Comparison of ENCODE assay signal across 1 cellular context in the genomic region with DNA sequence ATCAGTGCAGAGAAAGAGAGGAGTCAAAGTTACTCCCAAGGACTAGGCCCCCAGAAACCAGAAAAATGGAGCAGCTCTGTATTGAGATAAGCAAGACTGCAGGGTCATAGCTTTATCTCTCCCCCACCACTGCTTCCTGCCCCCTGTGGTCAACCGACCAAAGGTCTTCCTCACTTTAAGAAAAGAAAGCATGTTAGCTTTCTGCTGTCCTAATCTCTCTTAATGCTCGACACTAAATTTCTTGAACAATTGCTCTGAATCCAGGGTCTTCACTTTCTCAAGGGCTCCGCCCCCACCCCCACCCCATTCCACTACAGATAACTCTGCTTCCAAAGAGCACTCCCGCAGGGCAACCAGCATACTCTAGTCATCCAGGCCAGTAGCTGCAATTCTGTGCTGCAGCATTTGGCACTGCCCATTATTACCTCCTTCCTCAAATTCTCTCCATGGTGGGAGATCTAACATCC.
TF ChIP-seq lines count a peak whose summit lies in the region.

No MANE protein-coding gene starts in this region.

TF ChIP-seq in K562, 482 proteins besides CTCF, POLR2A, EP300 and RAD21 (continued from another document and continues in another):
- TF ChIP-seq MNT (conservative IDR thresholded peaks at IDR 0.05) (peak in 1 of 2 experiments; percentile 44; a peak in 2 of 4 replicates), L3MBTL2 (IDR thresholded peaks at IDR 0.05) (peak; percentile 63), HNRNPUL1 (IDR thresholded peaks at IDR 0.05; ENCODE audit: low read length) (no peak), NFE2 (IDR thresholded peaks at IDR 0.05; ENCODE audit: low read depth) (peak; percentile 92), ZFX (CRISPR knock-in tag; IDR thresholded peaks at IDR 0.05) (peak; percentile 48), NCOR1 (IDR thresholded peaks at IDR 0.05) (peak; percentile 85), ZBTB17 (CRISPR knock-in tag; IDR thresholded peaks at IDR 0.05) (0 out of 2 replicates have a peak, but pooled peaks have one; percentile 56), SMARCB1 (IDR thresholded peaks at IDR 0.05; ENCODE audit: insufficient read length, low read depth) (peak; percentile 8), ZNF274 (IDR thresholded peaks at IDR 0.05; ENCODE audit: borderline replicate concordance, low read depth, low read length) (no peak), HDAC2 (IDR thresholded peaks at IDR 0.05) (peak; percentile 86), CHAMP1 (IDR thresholded peaks at IDR 0.05) (peak; percentile 89; the same call in 1 of the 2 replicates), ZNF75A (CRISPR knock-in tag; IDR thresholded peaks at IDR 0.05) (no peak), HOXB6 (CRISPR knock-in tag; IDR thresholded peaks at IDR 0.05; ENCODE audit: borderline replicate concordance) (no peak), TAL1 (IDR thresholded peaks at IDR 0.05) (peak; percentile 78), CREM (IDR thresholded peaks at IDR 0.05; ENCODE audit: low read depth) (peak; percentile 68), GTF2B (IDR thresholded peaks at IDR 0.05; ENCODE audit: extremely low read depth, insufficient read length) (no peak), HMBOX1 (IDR thresholded peaks at IDR 0.05) (peak; percentile 67), C11orf30 (IDR thresholded peaks at IDR 0.05; ENCODE audit: low read depth) (peak; percentile 54), IRF2 (CRISPR knock-in tag; IDR thresholded peaks at IDR 0.05) (no peak), KDM1A (IDR thresholded peaks at IDR 0.05) (peak; percentile 86 to 87), CXXC5 (CRISPR knock-in tag; IDR thresholded peaks at IDR 0.05) (peak; percentile 49), ETS1 (conservative IDR thresholded peaks at IDR 0.05; ENCODE audit: control insufficient read depth, low read depth, low read length) (peak; percentile 65; the same call in 1 of the 2 replicates), ZNF280B (CRISPR knock-in tag; IDR thresholded peaks at IDR 0.05) (no peak), FOXJ3 (CRISPR knock-in tag; IDR thresholded peaks at IDR 0.05) (no peak), EZH2 (IDR thresholded peaks at IDR 0.05; ENCODE audit: borderline replicate concordance, low read depth, low read length) (no peak), EHMT2 (IDR thresholded peaks at IDR 0.05) (peak; percentile 64), CC2D1A (IDR thresholded peaks at IDR 0.05) (peak; percentile 79), SNIP1 (IDR thresholded peaks at IDR 0.05; ENCODE audit: low read depth) (no peak), NEUROD1 (IDR thresholded peaks at IDR 0.05; ENCODE audit: borderline replicate concordance, low read depth, low read length, partially characterized antibody) (peak; percentile 76), ZNF316 (IDR thresholded peaks at IDR 0.05) (peak; percentile 34), NR2F6 (CRISPR knock-in tag; IDR thresholded peaks at IDR 0.05) (no peak), XRCC3 (IDR thresholded peaks at IDR 0.05) (no peak), HMGXB4 (CRISPR knock-in tag; IDR thresholded peaks at IDR 0.05) (no peak), MBD2 (IDR thresholded peaks at IDR 0.05; ENCODE audit: borderline replicate concordance, low read depth) (peak; percentile 49; the same call in 1 of the 2 replicates), NR2C2 (CRISPR knock-in tag; IDR thresholded peaks at IDR 0.05) (no peak), NR2C2 (tag; IDR thresholded peaks at IDR 0.05) (peak; percentile 81), ATF7 (IDR thresholded peaks at IDR 0.05) (peak; percentile 60), ZNF175 (CRISPR knock-in tag; IDR thresholded peaks at IDR 0.05; ENCODE audit: low read depth) (peak; percentile 80), NR4A1 (CRISPR knock-in tag; IDR thresholded peaks at IDR 0.05) (no peak), NR4A1 (tag; IDR thresholded peaks at IDR 0.05) (0 out of 2 replicates have a peak, but pooled peaks have one; percentile 49), EGR1 (conservative IDR thresholded peaks at IDR 0.05) (peak; percentile 31), GTF2A2 (tag; IDR thresholded peaks at IDR 0.05) (no peak), COPS2 (conservative IDR thresholded peaks at IDR 0.05) (no peak), ARID1B (IDR thresholded peaks at IDR 0.05) (peak; percentile 95)
- TF ChIP-seq, protein P1, sequence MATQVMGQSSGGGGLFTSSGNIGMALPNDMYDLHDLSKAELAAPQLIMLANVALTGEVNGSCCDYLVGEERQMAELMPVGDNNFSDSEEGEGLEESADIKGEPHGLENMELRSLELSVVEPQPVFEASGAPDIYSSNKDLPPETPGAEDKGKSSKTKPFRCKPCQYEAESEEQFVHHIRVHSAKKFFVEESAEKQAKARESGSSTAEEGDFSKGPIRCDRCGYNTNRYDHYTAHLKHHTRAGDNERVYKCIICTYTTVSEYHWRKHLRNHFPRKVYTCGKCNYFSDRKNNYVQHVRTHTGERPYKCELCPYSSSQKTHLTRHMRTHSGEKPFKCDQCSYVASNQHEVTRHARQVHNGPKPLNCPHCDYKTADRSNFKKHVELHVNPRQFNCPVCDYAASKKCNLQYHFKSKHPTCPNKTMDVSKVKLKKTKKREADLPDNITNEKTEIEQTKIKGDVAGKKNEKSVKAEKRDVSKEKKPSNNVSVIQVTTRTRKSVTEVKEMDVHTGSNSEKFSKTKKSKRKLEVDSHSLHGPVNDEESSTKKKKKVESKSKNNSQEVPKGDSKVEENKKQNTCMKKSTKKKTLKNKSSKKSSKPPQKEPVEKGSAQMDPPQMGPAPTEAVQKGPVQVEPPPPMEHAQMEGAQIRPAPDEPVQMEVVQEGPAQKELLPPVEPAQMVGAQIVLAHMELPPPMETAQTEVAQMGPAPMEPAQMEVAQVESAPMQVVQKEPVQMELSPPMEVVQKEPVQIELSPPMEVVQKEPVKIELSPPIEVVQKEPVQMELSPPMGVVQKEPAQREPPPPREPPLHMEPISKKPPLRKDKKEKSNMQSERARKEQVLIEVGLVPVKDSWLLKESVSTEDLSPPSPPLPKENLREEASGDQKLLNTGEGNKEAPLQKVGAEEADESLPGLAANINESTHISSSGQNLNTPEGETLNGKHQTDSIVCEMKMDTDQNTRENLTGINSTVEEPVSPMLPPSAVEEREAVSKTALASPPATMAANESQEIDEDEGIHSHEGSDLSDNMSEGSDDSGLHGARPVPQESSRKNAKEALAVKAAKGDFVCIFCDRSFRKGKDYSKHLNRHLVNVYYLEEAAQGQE (CRISPR knock-in tag; IDR thresholded peaks at IDR 0.05; ENCODE audit: low read depth), result no peak
- TF ChIP-seq, protein P2, sequence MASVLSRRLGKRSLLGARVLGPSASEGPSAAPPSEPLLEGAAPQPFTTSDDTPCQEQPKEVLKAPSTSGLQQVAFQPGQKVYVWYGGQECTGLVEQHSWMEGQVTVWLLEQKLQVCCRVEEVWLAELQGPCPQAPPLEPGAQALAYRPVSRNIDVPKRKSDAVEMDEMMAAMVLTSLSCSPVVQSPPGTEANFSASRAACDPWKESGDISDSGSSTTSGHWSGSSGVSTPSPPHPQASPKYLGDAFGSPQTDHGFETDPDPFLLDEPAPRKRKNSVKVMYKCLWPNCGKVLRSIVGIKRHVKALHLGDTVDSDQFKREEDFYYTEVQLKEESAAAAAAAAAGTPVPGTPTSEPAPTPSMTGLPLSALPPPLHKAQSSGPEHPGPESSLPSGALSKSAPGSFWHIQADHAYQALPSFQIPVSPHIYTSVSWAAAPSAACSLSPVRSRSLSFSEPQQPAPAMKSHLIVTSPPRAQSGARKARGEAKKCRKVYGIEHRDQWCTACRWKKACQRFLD (CRISPR knock-in tag; IDR thresholded peaks at IDR 0.05), result peak; percentile 62; the same call in 1 of the 2 replicates
- TF ChIP-seq, protein P3, sequence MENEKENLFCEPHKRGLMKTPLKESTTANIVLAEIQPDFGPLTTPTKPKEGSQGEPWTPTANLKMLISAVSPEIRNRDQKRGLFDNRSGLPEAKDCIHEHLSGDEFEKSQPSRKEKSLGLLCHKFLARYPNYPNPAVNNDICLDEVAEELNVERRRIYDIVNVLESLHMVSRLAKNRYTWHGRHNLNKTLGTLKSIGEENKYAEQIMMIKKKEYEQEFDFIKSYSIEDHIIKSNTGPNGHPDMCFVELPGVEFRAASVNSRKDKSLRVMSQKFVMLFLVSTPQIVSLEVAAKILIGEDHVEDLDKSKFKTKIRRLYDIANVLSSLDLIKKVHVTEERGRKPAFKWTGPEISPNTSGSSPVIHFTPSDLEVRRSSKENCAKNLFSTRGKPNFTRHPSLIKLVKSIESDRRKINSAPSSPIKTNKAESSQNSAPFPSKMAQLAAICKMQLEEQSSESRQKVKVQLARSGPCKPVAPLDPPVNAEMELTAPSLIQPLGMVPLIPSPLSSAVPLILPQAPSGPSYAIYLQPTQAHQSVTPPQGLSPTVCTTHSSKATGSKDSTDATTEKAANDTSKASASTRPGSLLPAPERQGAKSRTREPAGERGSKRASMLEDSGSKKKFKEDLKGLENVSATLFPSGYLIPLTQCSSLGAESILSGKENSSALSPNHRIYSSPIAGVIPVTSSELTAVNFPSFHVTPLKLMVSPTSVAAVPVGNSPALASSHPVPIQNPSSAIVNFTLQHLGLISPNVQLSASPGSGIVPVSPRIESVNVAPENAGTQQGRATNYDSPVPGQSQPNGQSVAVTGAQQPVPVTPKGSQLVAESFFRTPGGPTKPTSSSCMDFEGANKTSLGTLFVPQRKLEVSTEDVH (IDR thresholded peaks at IDR 0.05; ENCODE audit: low read depth, partially characterized antibody), result no peak
